1 cellular context compared by ENCODE assay signal in the genomic region with DNA sequence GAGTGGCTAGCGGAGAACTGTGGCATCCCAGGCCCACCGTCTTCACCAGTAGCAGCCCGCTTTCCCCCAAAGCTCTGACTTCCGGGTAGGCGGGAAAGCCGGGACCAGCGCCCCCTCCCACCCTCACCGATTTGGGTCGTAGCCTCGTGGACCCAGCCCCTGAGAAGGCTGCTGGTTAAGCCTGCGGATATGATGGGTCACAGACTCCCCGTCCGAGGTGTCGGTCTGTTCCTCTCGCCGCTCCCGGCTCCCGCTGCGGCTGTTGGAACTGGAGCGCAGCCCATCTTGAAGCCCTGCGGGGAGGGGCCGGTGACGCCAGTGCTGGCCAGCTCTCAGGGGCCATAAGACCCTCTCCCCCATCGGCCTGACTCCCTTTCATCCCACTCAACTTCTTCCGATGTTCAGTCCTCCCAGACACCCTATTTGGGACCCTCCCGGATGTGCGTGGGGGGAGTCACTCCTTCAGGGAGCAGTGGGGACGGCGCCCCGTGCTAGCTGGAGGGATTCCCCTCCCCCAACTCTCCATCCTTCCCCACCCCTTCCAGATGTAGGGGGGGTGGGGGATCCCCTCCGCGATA.
A peak's percentile ranks its signal among the peaks of the same experiment; 100 is the strongest.
TF ChIP-seq lines count a peak whose summit lies in the region.

No MANE protein-coding gene starts in this region.

TF ChIP-seq in K562, 482 proteins besides CTCF, POLR2A, EP300 and RAD21 (continued from another document and continues in another):
- TF ChIP-seq, protein P1, sequence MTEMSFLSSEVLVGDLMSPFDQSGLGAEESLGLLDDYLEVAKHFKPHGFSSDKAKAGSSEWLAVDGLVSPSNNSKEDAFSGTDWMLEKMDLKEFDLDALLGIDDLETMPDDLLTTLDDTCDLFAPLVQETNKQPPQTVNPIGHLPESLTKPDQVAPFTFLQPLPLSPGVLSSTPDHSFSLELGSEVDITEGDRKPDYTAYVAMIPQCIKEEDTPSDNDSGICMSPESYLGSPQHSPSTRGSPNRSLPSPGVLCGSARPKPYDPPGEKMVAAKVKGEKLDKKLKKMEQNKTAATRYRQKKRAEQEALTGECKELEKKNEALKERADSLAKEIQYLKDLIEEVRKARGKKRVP (CRISPR knock-in tag; IDR thresholded peaks at IDR 0.05): no peak
- TF ChIP-seq, protein P2, sequence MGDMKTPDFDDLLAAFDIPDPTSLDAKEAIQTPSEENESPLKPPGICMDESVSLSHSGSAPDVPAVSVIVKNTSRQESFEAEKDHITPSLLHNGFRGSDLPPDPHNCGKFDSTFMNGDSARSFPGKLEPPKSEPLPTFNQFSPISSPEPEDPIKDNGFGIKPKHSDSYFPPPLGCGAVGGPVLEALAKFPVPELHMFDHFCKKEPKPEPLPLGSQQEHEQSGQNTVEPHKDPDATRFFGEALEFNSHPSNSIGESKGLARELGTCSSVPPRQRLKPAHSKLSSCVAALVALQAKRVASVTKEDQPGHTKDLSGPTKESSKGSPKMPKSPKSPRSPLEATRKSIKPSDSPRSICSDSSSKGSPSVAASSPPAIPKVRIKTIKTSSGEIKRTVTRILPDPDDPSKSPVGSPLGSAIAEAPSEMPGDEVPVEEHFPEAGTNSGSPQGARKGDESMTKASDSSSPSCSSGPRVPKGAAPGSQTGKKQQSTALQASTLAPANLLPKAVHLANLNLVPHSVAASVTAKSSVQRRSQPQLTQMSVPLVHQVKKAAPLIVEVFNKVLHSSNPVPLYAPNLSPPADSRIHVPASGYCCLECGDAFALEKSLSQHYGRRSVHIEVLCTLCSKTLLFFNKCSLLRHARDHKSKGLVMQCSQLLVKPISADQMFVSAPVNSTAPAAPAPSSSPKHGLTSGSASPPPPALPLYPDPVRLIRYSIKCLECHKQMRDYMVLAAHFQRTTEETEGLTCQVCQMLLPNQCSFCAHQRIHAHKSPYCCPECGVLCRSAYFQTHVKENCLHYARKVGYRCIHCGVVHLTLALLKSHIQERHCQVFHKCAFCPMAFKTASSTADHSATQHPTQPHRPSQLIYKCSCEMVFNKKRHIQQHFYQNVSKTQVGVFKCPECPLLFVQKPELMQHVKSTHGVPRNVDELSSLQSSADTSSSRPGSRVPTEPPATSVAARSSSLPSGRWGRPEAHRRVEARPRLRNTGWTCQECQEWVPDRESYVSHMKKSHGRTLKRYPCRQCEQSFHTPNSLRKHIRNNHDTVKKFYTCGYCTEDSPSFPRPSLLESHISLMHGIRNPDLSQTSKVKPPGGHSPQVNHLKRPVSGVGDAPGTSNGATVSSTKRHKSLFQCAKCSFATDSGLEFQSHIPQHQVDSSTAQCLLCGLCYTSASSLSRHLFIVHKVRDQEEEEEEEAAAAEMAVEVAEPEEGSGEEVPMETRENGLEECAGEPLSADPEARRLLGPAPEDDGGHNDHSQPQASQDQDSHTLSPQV (IDR thresholded peaks at IDR 0.05): no peak
- TF ChIP-seq GABPB2 (CRISPR knock-in tag; conservative IDR thresholded peaks at IDR 0.05) (no peak), NUFIP1 (IDR thresholded peaks at IDR 0.05; ENCODE audit: partially characterized antibody) (no peak), ZNF274 (IDR thresholded peaks at IDR 0.05; ENCODE audit: borderline replicate concordance, low read depth, low read length) (no peak), KHSRP (IDR thresholded peaks at IDR 0.05) (no peak), HSF4 (CRISPR knock-in tag; IDR thresholded peaks at IDR 0.05; ENCODE audit: borderline replicate concordance) (no peak), ELF1 (tag; IDR thresholded peaks at IDR 0.05) (peak; percentile 82), NFXL1 (CRISPR knock-in tag; IDR thresholded peaks at IDR 0.05) (no peak), GATAD2A (IDR thresholded peaks at IDR 0.05) (peak; percentile 48; the same call in 1 of the 2 replicates), HIVEP1 (CRISPR knock-in tag; IDR thresholded peaks at IDR 0.05) (no peak), FUS (optimal IDR thresholded peaks at IDR 0.05; ENCODE audit: low read depth, low read length) (no peak), PCBP1 (IDR thresholded peaks at IDR 0.05; ENCODE audit: low read depth, low read length, poor library complexity, severe bottlenecking) (peak; percentile 17), RAD51 (IDR thresholded peaks at IDR 0.05; ENCODE audit: borderline replicate concordance, low read depth) (no peak), BCL6 (CRISPR knock-in tag; IDR thresholded peaks at IDR 0.05) (no peak), SIX5 (IDR thresholded peaks at IDR 0.05; ENCODE audit: borderline replicate concordance in 1 of 2, insufficient read depth in 1 of 2, low read depth in 1 of 2, low read length in 2 of 2) (no peak), CBX3 (IDR thresholded peaks at IDR 0.05; ENCODE audit: borderline replicate concordance in 1 of 2, low read length in 2 of 2) (no peak), HDAC6 (IDR thresholded peaks at IDR 0.05; ENCODE audit: low read depth, low read length) (no peak), ZNF146 (CRISPR knock-in tag; IDR thresholded peaks at IDR 0.05; ENCODE audit: unreplicated experiment) (no peak), PHF8 (IDR thresholded peaks at IDR 0.05; ENCODE audit: borderline replicate concordance, low read length) (0 out of 2 replicates have a peak, but pooled peaks have one; percentile 40)
- TF ChIP-seq, protein P3, sequence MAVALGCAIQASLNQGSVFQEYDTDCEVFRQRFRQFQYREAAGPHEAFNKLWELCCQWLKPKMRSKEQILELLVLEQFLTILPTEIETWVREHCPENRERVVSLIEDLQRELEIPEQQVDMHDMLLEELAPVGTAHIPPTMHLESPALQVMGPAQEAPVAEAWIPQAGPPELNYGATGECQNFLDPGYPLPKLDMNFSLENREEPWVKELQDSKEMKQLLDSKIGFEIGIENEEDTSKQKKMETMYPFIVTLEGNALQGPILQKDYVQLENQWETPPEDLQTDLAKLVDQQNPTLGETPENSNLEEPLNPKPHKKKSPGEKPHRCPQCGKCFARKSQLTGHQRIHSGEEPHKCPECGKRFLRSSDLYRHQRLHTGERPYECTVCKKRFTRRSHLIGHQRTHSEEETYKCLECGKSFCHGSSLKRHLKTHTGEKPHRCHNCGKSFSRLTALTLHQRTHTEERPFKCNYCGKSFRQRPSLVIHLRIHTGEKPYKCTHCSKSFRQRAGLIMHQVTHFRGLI (CRISPR knock-in tag; IDR thresholded peaks at IDR 0.05): no peak
- TF ChIP-seq, protein P4, sequence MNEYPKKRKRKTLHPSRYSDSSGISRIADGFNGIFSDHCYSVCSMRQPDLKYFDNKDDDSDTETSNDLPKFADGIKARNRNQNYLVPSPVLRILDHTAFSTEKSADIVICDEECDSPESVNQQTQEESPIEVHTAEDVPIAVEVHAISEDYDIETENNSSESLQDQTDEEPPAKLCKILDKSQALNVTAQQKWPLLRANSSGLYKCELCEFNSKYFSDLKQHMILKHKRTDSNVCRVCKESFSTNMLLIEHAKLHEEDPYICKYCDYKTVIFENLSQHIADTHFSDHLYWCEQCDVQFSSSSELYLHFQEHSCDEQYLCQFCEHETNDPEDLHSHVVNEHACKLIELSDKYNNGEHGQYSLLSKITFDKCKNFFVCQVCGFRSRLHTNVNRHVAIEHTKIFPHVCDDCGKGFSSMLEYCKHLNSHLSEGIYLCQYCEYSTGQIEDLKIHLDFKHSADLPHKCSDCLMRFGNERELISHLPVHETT (CRISPR knock-in tag; conservative IDR thresholded peaks at IDR 0.05 in 1 of 2, IDR thresholded peaks at IDR 0.05 in 1 of 2): no peak
- TF ChIP-seq, protein P5, sequence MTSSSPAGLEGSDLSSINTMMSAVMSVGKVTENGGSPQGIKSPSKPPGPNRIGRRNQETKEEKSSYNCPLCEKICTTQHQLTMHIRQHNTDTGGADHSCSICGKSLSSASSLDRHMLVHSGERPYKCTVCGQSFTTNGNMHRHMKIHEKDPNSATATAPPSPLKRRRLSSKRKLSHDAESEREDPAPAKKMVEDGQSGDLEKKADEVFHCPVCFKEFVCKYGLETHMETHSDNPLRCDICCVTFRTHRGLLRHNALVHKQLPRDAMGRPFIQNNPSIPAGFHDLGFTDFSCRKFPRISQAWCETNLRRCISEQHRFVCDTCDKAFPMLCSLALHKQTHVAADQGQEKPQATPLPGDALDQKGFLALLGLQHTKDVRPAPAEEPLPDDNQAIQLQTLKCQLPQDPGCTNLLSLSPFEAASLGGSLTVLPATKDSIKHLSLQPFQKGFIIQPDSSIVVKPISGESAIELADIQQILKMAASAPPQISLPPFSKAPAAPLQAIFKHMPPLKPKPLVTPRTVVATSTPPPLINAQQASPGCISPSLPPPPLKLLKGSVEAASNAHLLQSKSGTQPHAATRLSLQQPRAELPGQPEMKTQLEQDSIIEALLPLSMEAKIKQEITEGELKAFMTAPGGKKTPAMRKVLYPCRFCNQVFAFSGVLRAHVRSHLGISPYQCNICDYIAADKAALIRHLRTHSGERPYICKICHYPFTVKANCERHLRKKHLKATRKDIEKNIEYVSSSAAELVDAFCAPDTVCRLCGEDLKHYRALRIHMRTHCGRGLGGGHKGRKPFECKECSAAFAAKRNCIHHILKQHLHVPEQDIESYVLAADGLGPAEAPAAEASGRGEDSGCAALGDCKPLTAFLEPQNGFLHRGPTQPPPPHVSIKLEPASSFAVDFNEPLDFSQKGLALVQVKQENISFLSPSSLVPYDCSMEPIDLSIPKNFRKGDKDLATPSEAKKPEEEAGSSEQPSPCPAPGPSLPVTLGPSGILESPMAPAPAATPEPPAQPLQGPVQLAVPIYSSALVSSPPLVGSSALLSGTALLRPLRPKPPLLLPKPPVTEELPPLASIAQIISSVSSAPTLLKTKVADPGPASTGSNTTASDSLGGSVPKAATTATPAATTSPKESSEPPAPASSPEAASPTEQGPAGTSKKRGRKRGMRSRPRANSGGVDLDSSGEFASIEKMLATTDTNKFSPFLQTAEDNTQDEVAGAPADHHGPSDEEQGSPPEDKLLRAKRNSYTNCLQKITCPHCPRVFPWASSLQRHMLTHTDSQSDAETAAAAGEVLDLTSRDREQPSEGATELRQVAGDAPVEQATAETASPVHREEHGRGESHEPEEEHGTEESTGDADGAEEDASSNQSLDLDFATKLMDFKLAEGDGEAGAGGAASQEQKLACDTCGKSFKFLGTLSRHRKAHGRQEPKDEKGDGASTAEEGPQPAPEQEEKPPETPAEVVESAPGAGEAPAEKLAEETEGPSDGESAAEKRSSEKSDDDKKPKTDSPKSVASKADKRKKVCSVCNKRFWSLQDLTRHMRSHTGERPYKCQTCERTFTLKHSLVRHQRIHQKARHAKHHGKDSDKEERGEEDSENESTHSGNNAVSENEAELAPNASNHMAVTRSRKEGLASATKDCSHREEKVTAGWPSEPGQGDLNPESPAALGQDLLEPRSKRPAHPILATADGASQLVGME (CRISPR knock-in tag; IDR thresholded peaks at IDR 0.05): no peak
- TF ChIP-seq, protein P6, sequence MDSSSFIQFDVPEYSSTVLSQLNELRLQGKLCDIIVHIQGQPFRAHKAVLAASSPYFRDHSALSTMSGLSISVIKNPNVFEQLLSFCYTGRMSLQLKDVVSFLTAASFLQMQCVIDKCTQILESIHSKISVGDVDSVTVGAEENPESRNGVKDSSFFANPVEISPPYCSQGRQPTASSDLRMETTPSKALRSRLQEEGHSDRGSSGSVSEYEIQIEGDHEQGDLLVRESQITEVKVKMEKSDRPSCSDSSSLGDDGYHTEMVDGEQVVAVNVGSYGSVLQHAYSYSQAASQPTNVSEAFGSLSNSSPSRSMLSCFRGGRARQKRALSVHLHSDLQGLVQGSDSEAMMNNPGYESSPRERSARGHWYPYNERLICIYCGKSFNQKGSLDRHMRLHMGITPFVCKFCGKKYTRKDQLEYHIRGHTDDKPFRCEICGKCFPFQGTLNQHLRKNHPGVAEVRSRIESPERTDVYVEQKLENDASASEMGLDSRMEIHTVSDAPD (CRISPR knock-in tag; IDR thresholded peaks at IDR 0.05): no peak
- TF ChIP-seq, protein P7, sequence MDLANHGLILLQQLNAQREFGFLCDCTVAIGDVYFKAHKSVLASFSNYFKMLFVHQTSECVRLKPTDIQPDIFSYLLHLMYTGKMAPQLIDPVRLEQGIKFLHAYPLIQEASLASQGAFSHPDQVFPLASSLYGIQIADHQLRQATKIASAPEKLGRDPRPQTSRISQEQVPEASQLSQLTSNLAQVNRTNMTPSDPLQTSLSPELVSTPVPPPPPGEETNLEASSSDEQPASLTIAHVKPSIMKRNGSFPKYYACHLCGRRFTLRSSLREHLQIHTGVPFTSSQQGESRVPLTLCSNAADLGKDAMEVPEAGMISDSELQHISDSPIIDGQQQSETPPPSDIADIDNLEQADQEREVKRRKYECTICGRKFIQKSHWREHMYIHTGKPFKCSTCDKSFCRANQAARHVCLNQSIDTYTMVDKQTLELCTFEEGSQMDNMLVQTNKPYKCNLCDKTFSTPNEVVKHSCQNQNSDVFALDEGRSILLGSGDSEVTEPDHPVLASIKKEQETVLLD (IDR thresholded peaks at IDR 0.05): peak; percentile 55
- TF ChIP-seq, protein P8, sequence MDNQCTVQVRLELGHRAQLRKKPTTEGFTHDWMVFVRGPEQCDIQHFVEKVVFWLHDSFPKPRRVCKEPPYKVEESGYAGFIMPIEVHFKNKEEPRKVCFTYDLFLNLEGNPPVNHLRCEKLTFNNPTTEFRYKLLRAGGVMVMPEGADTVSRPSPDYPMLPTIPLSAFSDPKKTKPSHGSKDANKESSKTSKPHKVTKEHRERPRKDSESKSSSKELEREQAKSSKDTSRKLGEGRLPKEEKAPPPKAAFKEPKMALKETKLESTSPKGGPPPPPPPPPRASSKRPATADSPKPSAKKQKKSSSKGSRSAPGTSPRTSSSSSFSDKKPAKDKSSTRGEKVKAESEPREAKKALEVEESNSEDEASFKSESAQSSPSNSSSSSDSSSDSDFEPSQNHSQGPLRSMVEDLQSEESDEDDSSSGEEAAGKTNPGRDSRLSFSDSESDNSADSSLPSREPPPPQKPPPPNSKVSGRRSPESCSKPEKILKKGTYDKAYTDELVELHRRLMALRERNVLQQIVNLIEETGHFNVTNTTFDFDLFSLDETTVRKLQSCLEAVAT (IDR thresholded peaks at IDR 0.05): peak in 1 of 2 experiments; percentile 5; a peak in 1 of 4 replicates
- TF ChIP-seq, protein P9, sequence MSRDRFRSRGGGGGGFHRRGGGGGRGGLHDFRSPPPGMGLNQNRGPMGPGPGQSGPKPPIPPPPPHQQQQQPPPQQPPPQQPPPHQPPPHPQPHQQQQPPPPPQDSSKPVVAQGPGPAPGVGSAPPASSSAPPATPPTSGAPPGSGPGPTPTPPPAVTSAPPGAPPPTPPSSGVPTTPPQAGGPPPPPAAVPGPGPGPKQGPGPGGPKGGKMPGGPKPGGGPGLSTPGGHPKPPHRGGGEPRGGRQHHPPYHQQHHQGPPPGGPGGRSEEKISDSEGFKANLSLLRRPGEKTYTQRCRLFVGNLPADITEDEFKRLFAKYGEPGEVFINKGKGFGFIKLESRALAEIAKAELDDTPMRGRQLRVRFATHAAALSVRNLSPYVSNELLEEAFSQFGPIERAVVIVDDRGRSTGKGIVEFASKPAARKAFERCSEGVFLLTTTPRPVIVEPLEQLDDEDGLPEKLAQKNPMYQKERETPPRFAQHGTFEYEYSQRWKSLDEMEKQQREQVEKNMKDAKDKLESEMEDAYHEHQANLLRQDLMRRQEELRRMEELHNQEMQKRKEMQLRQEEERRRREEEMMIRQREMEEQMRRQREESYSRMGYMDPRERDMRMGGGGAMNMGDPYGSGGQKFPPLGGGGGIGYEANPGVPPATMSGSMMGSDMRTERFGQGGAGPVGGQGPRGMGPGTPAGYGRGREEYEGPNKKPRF (IDR thresholded peaks at IDR 0.05; ENCODE audit: low read depth, low read length): no peak
